ENCODE assay signal across 1 cellular context in genomic region chr6:141467041-141467440, GRCh38.
TF ChIP-seq lines count a peak whose summit lies in the region.

No MANE protein-coding gene starts in this region.

TF ChIP-seq in IMR-90, 13 proteins besides CTCF, POLR2A, EP300 and RAD21:
- no peak for TF ChIP-seq MAZ (IDR thresholded peaks at IDR 0.05; ENCODE audit: borderline replicate concordance, low read depth, low read length)
- TF ChIP-seq, protein P1, sequence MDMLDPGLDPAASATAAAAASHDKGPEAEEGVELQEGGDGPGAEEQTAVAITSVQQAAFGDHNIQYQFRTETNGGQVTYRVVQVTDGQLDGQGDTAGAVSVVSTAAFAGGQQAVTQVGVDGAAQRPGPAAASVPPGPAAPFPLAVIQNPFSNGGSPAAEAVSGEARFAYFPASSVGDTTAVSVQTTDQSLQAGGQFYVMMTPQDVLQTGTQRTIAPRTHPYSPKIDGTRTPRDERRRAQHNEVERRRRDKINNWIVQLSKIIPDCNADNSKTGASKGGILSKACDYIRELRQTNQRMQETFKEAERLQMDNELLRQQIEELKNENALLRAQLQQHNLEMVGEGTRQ (IDR thresholded peaks at IDR 0.05; ENCODE audit: low read depth, low read length), result no peak
- TF ChIP-seq MAFK (IDR thresholded peaks at IDR 0.05; ENCODE audit: low read depth, low read length), result no peak
- no peak for TF ChIP-seq RCOR1 (IDR thresholded peaks at IDR 0.05; ENCODE audit: insufficient replicate concordance, low read length)
- TF ChIP-seq NFE2L2 (IDR thresholded peaks at IDR 0.05; ENCODE audit: low read depth, low read length), result no peak
- no peak for TF ChIP-seq CHD1 (IDR thresholded peaks at IDR 0.05; ENCODE audit: low read depth, low read length)
- no peak for TF ChIP-seq RFX5 (IDR thresholded peaks at IDR 0.05; ENCODE audit: low read depth, low read length)
- TF ChIP-seq SMC3 (IDR thresholded peaks at IDR 0.05; ENCODE audit: low read depth, low read length), result no peak
- no peak for TF ChIP-seq BHLHE40 (IDR thresholded peaks at IDR 0.05; ENCODE audit: low read depth, low read length)
- TF ChIP-seq, protein P2, sequence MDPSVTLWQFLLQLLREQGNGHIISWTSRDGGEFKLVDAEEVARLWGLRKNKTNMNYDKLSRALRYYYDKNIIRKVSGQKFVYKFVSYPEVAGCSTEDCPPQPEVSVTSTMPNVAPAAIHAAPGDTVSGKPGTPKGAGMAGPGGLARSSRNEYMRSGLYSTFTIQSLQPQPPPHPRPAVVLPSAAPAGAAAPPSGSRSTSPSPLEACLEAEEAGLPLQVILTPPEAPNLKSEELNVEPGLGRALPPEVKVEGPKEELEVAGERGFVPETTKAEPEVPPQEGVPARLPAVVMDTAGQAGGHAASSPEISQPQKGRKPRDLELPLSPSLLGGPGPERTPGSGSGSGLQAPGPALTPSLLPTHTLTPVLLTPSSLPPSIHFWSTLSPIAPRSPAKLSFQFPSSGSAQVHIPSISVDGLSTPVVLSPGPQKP (IDR thresholded peaks at IDR 0.05; ENCODE audit: borderline replicate concordance, low read depth, low read length), result no peak
- TF ChIP-seq MXI1 (IDR thresholded peaks at IDR 0.05; ENCODE audit: borderline replicate concordance, low read depth, low read length), result no peak
- TF ChIP-seq CEBPB (IDR thresholded peaks at IDR 0.05; ENCODE audit: low read depth, low read length), result no peak
- TF ChIP-seq FOS (IDR thresholded peaks at IDR 0.05; ENCODE audit: low read depth, low read length), result no peak
